Comparison of ENCODE assay signal across 8 cellular contexts in the genomic region with DNA sequence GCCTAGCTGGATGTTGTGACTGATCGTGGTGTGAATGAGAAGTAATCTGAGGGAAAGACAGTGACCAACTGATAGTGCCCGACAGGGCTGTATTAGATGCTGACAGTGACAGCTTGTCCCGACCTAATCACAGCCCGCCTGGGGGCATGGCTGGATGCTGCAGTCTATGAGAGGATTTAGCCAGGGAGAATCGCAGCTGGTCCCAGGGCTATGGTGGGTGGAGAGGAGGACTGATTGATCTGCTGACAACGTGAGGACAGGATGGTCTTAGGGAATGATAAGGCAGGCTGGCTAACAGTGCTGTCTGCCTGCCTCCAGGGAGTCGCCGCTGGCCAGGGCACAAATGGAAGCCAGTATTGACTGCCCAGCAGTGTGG. TPM values are rescaled to one million over a fixed set of nuclear protein-coding genes. Genes with fewer than 3 reads are reported as not detected.
DNase-seq lines count a peak whose midpoint lies in the region; ATAC-seq and TF ChIP-seq lines count a peak whose summit lies in the region.

No MANE protein-coding gene starts in this region.

- no peaks in the 10 kb centered on the region for H3K27me3 ChIP-seq in DOHH2 (ENCODE audit: control insufficient read depth, low read length)
- H3K27me3 ChIP-seq in HUES6 (ENCODE audit: control insufficient read depth, insufficient read depth, low read length), result peaks cover 8% of the 10 kb centered on the region; the same call in 1 of the 2 replicates
- H3K27me3 ChIP-seq in lower lobe of right lung (ENCODE audit: low read depth), result no peaks in the 10 kb centered on the region
- H3K27me3 ChIP-seq in upper lobe of left lung, result no peaks in the 10 kb centered on the region

- H3K4me3 ChIP-seq in DOHH2 (ENCODE audit: low read length) (peak overlapping the region; percentile 84), HUES6 (ENCODE audit: low read depth, low read length) (peak overlapping the region; percentile 73), lower lobe of right lung (peak overlapping the region; percentile 59), upper lobe of left lung (peak overlapping the region; percentile 10 to 89 (median 76))

- no peaks in the 10 kb centered on the region for H3K27me3 Mint-ChIP-seq in MCF 10A (ENCODE audit: insufficient read depth, unreplicated experiment)

- H3F3A ChIP-seq in DOHH2 (ENCODE audit: control insufficient read depth, insufficient read depth), result no peaks in the 10 kb centered on the region

- no peaks in the 10 kb centered on the region for H3K9me2 ChIP-seq in DOHH2 (replicated peaks; ENCODE audit: control insufficient read depth, low read length)

- peak in 1 of 2 donors; percentile 32 for ATAC-seq in lower lobe of right lung
- ATAC-seq in upper lobe of left lung (ENCODE audit: low FRiP score in 2 of 2), result peak; percentile 20 to 34
- no peak for ATAC-seq in GM18519 (IDR thresholded peaks at IDR 0.05; ENCODE audit: low FRiP score, unreplicated experiment)
- no peak for ATAC-seq in HG02571 (IDR thresholded peaks at IDR 0.05; ENCODE audit: unreplicated experiment)

- intact Hi-C loops in MCF 10A (cut with micrococcal nuclease), result no loop called here
- intact Hi-C loops in lower lobe of right lung (cut with DNase I), result no loop called here

- H3K36me3 Mint-ChIP-seq in MCF 10A (ENCODE audit: insufficient read depth, unreplicated experiment), result peaks cover 7% of the 10 kb centered on the region

- peaks cover 28% of the 10 kb centered on the region for H3K36me3 ChIP-seq in DOHH2 (ENCODE audit: control insufficient read depth, low read length)
- H3K36me3 ChIP-seq in HUES6 (ENCODE audit: control insufficient read depth, insufficient read depth, low read length), result peaks cover 16% of the 10 kb centered on the region
- peaks cover 9% of the 10 kb centered on the region for H3K36me3 ChIP-seq in lower lobe of right lung
- H3K36me3 ChIP-seq in upper lobe of left lung, result peaks cover 0 to 8% (median 0%) of the 10 kb centered on the region in 4 donors

- peak overlapping the region; percentile 78 for H3K4me3 Mint-ChIP-seq in MCF 10A (ENCODE audit: unreplicated experiment)

- H3K27ac ChIP-seq in DOHH2 (ENCODE audit: low read depth, low read length) (peak overlapping the region; percentile 73), HUES6 (ENCODE audit: low read depth, low read length) (no peak overlapping the region; the same call in 1 of the 2 replicates), lower lobe of right lung (peak overlapping the region; percentile 92), upper lobe of left lung (peak overlapping the region; percentile 81 to 97 (median 86))

- H3K9me3 ChIP-seq in DOHH2 (ENCODE audit: control insufficient read depth, insufficient read depth, low read length) (no peaks in the 10 kb centered on the region), HUES6 (ENCODE audit: control insufficient read depth, insufficient read depth, low read depth, low read length) (peaks cover 21% of the 10 kb centered on the region; the same call in 1 of the 2 replicates), lower lobe of right lung (no peaks in the 10 kb centered on the region), upper lobe of left lung (no peaks in the 10 kb centered on the region)

- TF ChIP-seq CTCF in DOHH2 (IDR thresholded peaks at IDR 0.05; ENCODE audit: low read depth, low read length, poor library complexity, severe bottlenecking) (no peak), MCF 10A (IDR thresholded peaks at IDR 0.05; ENCODE audit: unreplicated experiment) (no peak), lower lobe of right lung (IDR thresholded peaks at IDR 0.05) (no peak), upper lobe of left lung (IDR thresholded peaks at IDR 0.05) (no peak)

- H3K4me2 ChIP-seq in DOHH2 (ENCODE audit: low read length), result peak overlapping the region; percentile 95

- H3K27ac Mint-ChIP-seq in MCF 10A (ENCODE audit: low read depth, unreplicated experiment), result peak overlapping the region; percentile 77

- DNase-seq in MCF 10A (ENCODE audit: unreplicated experiment), result peak; percentile 8
- DNase-seq in lower lobe of right lung, result no peak
- DNase-seq in upper lobe of left lung, result no peak
- no peak for DNase-seq in foreskin melanocyte

- CTCF ChIA-PET in MCF 10A (lab: Yijun Ruan, JAX), result no interaction called here

- TSS peak; percentile 94 for BruUV-seq in MCF 10A (replicated peaks; lab: Mats Ljungman, UMichigan)

- H3K4me1 ChIP-seq in DOHH2 (ENCODE audit: control insufficient read depth, low read length) (peaks cover 22% of the 10 kb centered on the region), HUES6 (ENCODE audit: control insufficient read depth, insufficient read depth, low read length) (peaks cover 29% of the 10 kb centered on the region), lower lobe of right lung (peaks cover 4% of the 10 kb centered on the region), upper lobe of left lung (peaks cover 0 to 18% (median 2%) of the 10 kb centered on the region in 4 donors)

- TF ChIP-seq EP300 in upper lobe of left lung (IDR thresholded peaks at IDR 0.05), result no peak

- 0 to 19% methylated on average over 6 to 8 of the region's 8 CpGs for WGBS in upper lobe of left lung, 2 donors

- H3K9me3 Mint-ChIP-seq in MCF 10A (ENCODE audit: unreplicated experiment), result no peaks in the 10 kb centered on the region

- no peaks in the 10 kb centered on the region for H4K20me1 ChIP-seq in DOHH2 (ENCODE audit: control insufficient read depth, insufficient read depth, low read depth, low read length)

- no peaks in the 10 kb centered on the region for H3K4me1 Mint-ChIP-seq in MCF 10A (ENCODE audit: insufficient read depth, unreplicated experiment)

- H3K9ac ChIP-seq in HUES6 (ENCODE audit: low read length), result peak overlapping the region; percentile 71

- TF ChIP-seq POLR2A in upper lobe of left lung (IDR thresholded peaks at IDR 0.05), result no peak

- POLR2A ChIA-PET in MCF 10A (lab: Yijun Ruan, JAX), result interaction anchor here (0.6 to 1.7 kb wide), 6 partner anchors 17 to 106 kb away, joined by 4 to 15 read pairs (median 4); a partner anchor contains a TSS

- peaks cover 40% of the 10 kb centered on the region for H3K79me2 ChIP-seq in DOHH2 (ENCODE audit: control insufficient read depth, low read length)

RNA-seq across cellular contexts. Expression of a gene that starts 0.6 kb away (rescaled TPM):
- total RNA-seq in MCF 10A (2022), result 6.6 and 8.7 TPM in 2 replicates
- 3.5 TPM for total RNA-seq in lower lobe of right lung
- total RNA-seq in upper lobe of left lung, result 1 to 10 TPM; 1.2 to 7.3 (median 6.0) TPM

RNA-seq across cellular contexts. Expression of a gene that starts 12.3 kb away (rescaled TPM):
- total RNA-seq in MCF 10A (2022) (0.37 and 0.96 TPM in 2 replicates), lower lobe of right lung (40.3 TPM), upper lobe of left lung (10 to 100 TPM; 11.7 to 46.0 (median 33.9) TPM)

Comparison
In these comparisons a context has a peak if more than half of its experiments do, and no peak if none do; other contexts are left out.
1. ATAC-seq: peak in upper lobe of left lung (2 of 2); none in GM18519 (single experiment) and HG02571 (single experiment).
2. Peak in every context shown above with its lines, with median percentiles within 50 percentile points of each other: H3K4me3 ChIP-seq.